Comparison of ENCODE assay signal across 1 cellular context in the genomic region with DNA sequence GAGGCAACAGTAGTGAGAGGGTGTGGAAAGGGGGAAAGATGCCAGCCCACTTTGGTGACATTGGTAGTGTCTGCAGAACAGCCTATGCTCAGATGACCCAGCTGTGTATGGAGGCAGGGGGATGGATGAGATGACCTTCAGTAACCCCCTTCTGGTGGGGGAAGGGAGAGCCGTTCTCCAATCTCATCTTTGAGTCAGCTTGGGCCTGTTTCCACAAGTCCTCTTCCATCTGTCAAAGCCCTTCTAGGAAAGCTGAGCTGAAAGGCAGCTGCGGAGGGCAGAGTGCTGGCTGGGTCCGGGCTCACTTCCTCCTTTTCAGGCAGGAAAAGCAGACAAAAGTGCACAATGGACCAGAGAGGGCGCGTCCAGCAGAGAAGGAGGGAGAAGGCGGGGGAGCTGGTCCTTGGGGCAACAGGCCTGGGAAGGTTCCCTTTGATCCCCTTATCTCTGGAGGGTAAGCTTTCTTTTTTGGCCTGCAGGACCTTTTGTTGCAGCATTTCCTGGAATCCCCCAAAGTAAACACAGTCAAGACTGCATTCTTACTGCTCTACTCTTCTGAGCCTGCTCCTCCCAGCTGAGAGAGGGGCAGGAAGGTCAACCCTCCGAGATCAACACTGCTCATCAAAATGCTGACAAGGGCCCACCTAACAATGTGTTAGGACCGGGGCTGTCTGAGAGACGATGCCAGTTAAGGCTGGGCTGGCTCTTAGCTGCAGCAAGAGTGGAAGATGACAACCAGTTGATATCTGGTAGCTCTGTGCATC.
TF ChIP-seq lines count a peak whose summit lies in the region.

No MANE protein-coding gene starts in this region.

TF ChIP-seq in HepG2, 621 proteins besides CTCF, POLR2A, EP300 and RAD21 (continued from another document and continues in another):
- TF ChIP-seq, protein P1, sequence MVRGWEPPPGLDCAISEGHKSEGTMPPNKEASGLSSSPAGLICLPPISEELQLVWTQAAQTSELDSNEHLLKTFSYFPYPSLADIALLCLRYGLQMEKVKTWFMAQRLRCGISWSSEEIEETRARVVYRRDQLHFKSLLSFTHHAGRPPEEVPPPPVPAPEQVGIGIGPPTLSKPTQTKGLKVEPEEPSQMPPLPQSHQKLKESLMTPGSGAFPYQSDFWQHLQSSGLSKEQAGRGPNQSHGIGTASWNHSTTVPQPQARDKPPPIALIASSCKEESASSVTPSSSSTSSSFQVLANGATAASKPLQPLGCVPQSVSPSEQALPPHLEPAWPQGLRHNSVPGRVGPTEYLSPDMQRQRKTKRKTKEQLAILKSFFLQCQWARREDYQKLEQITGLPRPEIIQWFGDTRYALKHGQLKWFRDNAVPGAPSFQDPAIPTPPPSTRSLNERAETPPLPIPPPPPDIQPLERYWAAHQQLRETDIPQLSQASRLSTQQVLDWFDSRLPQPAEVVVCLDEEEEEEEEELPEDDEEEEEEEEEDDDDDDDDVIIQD (CRISPR knock-in tag; IDR thresholded peaks at IDR 0.05; ENCODE audit: low read depth) = 0 out of 2 replicates have a peak, but pooled peaks have one; percentile 21
- TF ChIP-seq ZC3H4 (CRISPR knock-in tag; IDR thresholded peaks at IDR 0.05; ENCODE audit: borderline replicate concordance) = no peak
- TF ChIP-seq ZNF775 (CRISPR knock-in tag; IDR thresholded peaks at IDR 0.05; ENCODE audit: borderline replicate concordance) = no peak
- no peak for TF ChIP-seq ZNF546 (CRISPR knock-in tag; conservative IDR thresholded peaks at IDR 0.05)
- 0 out of 2 replicates have a peak, but pooled peaks have one; percentile 44 for TF ChIP-seq ZBTB38 (CRISPR knock-in tag; IDR thresholded peaks at IDR 0.05)
- TF ChIP-seq ZNF263 (CRISPR knock-in tag; IDR thresholded peaks at IDR 0.05) = peak; percentile 70
- peak; percentile 47; the same call in 1 of the 2 replicates for TF ChIP-seq ZFP37 (CRISPR knock-in tag; IDR thresholded peaks at IDR 0.05; ENCODE audit: borderline replicate concordance)
- peak; percentile 99 for TF ChIP-seq ZNF672 (CRISPR knock-in tag; IDR thresholded peaks at IDR 0.05)
- no peak for TF ChIP-seq ZNF24 (IDR thresholded peaks at IDR 0.05)
- TF ChIP-seq KDM5B (CRISPR knock-in tag; IDR thresholded peaks at IDR 0.05; ENCODE audit: borderline replicate concordance) = peak; percentile 7; the same call in 1 of the 2 replicates
- no peak for TF ChIP-seq U2AF2 (IDR thresholded peaks at IDR 0.05; ENCODE audit: low read depth, low read length)
- TF ChIP-seq CEBPB (IDR thresholded peaks at IDR 0.05; ENCODE audit: borderline replicate concordance, low read depth, low read length) = no peak
- TF ChIP-seq, protein P2, sequence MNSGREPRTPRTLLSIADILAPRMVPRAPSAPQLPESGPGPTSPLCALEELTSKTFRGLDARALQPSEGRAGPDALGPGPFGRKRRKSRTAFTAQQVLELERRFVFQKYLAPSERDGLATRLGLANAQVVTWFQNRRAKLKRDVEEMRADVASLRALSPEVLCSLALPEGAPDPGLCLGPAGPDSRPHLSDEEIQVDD (CRISPR knock-in tag; IDR thresholded peaks at IDR 0.05; ENCODE audit: borderline replicate concordance) = no peak
- TF ChIP-seq NR2C2 (CRISPR knock-in tag; IDR thresholded peaks at IDR 0.05; ENCODE audit: borderline replicate concordance) = 0 out of 2 replicates have a peak, but pooled peaks have one; percentile 43
- TF ChIP-seq CHD4 (IDR thresholded peaks at IDR 0.05; ENCODE audit: borderline replicate concordance, low read length) = no peak
- TF ChIP-seq, protein P3, sequence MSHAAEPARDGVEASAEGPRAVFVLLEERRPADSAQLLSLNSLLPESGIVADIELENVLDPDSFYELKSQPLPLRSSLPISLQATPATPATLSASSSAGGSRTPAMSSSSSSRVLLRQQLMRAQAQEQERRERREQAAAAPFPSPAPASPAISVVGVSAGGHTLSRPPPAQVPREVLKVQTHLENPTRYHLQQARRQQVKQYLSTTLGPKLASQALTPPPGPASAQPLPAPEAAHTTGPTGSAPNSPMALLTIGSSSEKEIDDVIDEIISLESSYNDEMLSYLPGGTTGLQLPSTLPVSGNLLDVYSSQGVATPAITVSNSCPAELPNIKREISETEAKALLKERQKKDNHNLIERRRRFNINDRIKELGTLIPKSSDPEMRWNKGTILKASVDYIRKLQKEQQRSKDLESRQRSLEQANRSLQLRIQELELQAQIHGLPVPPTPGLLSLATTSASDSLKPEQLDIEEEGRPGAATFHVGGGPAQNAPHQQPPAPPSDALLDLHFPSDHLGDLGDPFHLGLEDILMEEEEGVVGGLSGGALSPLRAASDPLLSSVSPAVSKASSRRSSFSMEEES (CRISPR knock-in tag; IDR thresholded peaks at IDR 0.05) = no peak; the same call in 1 of the 2 replicates
- TF ChIP-seq ZNF724P (CRISPR knock-in tag; IDR thresholded peaks at IDR 0.05; ENCODE audit: borderline replicate concordance) = no peak
- no peak for TF ChIP-seq PAX8 (CRISPR knock-in tag; IDR thresholded peaks at IDR 0.05; ENCODE audit: borderline replicate concordance)
- TF ChIP-seq MAZ (IDR thresholded peaks at IDR 0.05; ENCODE audit: borderline replicate concordance, low read depth, low read length) = no peak
- peak; percentile 60; the same call in 1 of the 2 replicates for TF ChIP-seq MAZ (CRISPR knock-in tag; IDR thresholded peaks at IDR 0.05; ENCODE audit: low read depth)
- TF ChIP-seq, protein P4, sequence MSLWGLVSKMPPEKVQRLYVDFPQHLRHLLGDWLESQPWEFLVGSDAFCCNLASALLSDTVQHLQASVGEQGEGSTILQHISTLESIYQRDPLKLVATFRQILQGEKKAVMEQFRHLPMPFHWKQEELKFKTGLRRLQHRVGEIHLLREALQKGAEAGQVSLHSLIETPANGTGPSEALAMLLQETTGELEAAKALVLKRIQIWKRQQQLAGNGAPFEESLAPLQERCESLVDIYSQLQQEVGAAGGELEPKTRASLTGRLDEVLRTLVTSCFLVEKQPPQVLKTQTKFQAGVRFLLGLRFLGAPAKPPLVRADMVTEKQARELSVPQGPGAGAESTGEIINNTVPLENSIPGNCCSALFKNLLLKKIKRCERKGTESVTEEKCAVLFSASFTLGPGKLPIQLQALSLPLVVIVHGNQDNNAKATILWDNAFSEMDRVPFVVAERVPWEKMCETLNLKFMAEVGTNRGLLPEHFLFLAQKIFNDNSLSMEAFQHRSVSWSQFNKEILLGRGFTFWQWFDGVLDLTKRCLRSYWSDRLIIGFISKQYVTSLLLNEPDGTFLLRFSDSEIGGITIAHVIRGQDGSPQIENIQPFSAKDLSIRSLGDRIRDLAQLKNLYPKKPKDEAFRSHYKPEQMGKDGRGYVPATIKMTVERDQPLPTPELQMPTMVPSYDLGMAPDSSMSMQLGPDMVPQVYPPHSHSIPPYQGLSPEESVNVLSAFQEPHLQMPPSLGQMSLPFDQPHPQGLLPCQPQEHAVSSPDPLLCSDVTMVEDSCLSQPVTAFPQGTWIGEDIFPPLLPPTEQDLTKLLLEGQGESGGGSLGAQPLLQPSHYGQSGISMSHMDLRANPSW (CRISPR knock-in tag; IDR thresholded peaks at IDR 0.05; ENCODE audit: borderline replicate concordance) = no peak
- TF ChIP-seq, protein P5, sequence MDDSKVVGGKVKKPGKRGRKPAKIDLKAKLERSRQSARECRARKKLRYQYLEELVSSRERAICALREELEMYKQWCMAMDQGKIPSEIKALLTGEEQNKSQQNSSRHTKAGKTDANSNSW (CRISPR knock-in tag; IDR thresholded peaks at IDR 0.05; ENCODE audit: borderline replicate concordance) = no peak
- no peak for TF ChIP-seq CAMTA2 (CRISPR knock-in tag; IDR thresholded peaks at IDR 0.05; ENCODE audit: borderline replicate concordance)
- TF ChIP-seq, protein P6, sequence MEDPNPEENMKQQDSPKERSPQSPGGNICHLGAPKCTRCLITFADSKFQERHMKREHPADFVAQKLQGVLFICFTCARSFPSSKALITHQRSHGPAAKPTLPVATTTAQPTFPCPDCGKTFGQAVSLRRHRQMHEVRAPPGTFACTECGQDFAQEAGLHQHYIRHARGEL (CRISPR knock-in tag; IDR thresholded peaks at IDR 0.05) = no peak
- TF ChIP-seq ZNF776 (CRISPR knock-in tag; IDR thresholded peaks at IDR 0.05) = no peak
- TF ChIP-seq ZNF569 (CRISPR knock-in tag; IDR thresholded peaks at IDR 0.05; ENCODE audit: borderline replicate concordance) = no peak
- peak; percentile 87; the same call in 1 of the 2 replicates for TF ChIP-seq ZNF232 (CRISPR knock-in tag; IDR thresholded peaks at IDR 0.05; ENCODE audit: borderline replicate concordance)
- no peak for TF ChIP-seq PAWR (CRISPR knock-in tag; IDR thresholded peaks at IDR 0.05; ENCODE audit: borderline replicate concordance)
- peak; percentile 61; the same call in 1 of the 2 replicates for TF ChIP-seq AKAP8 (CRISPR knock-in tag; IDR thresholded peaks at IDR 0.05)
- TF ChIP-seq CBX1 (IDR thresholded peaks at IDR 0.05; ENCODE audit: low read depth) = peak; percentile 41
- no peak for TF ChIP-seq ZFP82 (CRISPR knock-in tag; IDR thresholded peaks at IDR 0.05; ENCODE audit: borderline replicate concordance)
- TF ChIP-seq, protein P7, sequence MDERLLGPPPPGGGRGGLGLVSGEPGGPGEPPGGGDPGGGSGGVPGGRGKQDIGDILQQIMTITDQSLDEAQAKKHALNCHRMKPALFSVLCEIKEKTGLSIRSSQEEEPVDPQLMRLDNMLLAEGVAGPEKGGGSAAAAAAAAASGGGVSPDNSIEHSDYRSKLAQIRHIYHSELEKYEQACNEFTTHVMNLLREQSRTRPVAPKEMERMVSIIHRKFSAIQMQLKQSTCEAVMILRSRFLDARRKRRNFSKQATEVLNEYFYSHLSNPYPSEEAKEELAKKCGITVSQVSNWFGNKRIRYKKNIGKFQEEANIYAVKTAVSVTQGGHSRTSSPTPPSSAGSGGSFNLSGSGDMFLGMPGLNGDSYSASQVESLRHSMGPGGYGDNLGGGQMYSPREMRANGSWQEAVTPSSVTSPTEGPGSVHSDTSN (CRISPR knock-in tag; IDR thresholded peaks at IDR 0.05) = no peak
- TF ChIP-seq KLF16 (CRISPR knock-in tag; IDR thresholded peaks at IDR 0.05) = 0 out of 4 replicates have a peak, but pooled peaks of 1 of the 2 experiments have one; percentile 43
- 0 out of 2 replicates have a peak, but pooled peaks have one; percentile 39 for TF ChIP-seq MYC (CRISPR knock-in tag; IDR thresholded peaks at IDR 0.05; ENCODE audit: borderline replicate concordance)
- no peak for TF ChIP-seq ZBTB3 (CRISPR knock-in tag; IDR thresholded peaks at IDR 0.05; ENCODE audit: borderline replicate concordance, low read depth)
- TF ChIP-seq BORCS8-MEF2B (CRISPR knock-in tag; IDR thresholded peaks at IDR 0.05) = no peak
- no peak for TF ChIP-seq SP2 (CRISPR knock-in tag; IDR thresholded peaks at IDR 0.05)
- no peak for TF ChIP-seq ZNF251 (CRISPR knock-in tag; IDR thresholded peaks at IDR 0.05)
- TF ChIP-seq MEF2D (CRISPR knock-in tag; IDR thresholded peaks at IDR 0.05) = peak; percentile 89; the same call in 1 of the 2 replicates
- TF ChIP-seq, protein P8, sequence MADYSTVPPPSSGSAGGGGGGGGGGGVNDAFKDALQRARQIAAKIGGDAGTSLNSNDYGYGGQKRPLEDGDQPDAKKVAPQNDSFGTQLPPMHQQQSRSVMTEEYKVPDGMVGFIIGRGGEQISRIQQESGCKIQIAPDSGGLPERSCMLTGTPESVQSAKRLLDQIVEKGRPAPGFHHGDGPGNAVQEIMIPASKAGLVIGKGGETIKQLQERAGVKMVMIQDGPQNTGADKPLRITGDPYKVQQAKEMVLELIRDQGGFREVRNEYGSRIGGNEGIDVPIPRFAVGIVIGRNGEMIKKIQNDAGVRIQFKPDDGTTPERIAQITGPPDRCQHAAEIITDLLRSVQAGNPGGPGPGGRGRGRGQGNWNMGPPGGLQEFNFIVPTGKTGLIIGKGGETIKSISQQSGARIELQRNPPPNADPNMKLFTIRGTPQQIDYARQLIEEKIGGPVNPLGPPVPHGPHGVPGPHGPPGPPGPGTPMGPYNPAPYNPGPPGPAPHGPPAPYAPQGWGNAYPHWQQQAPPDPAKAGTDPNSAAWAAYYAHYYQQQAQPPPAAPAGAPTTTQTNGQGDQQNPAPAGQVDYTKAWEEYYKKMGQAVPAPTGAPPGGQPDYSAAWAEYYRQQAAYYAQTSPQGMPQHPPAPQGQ (CRISPR knock-in tag; IDR thresholded peaks at IDR 0.05; ENCODE audit: borderline replicate concordance) = no peak
- TF ChIP-seq SIX1 (CRISPR knock-in tag; IDR thresholded peaks at IDR 0.05; ENCODE audit: borderline replicate concordance) = peak; percentile 54; the same call in 1 of the 2 replicates
- TF ChIP-seq, protein P9, sequence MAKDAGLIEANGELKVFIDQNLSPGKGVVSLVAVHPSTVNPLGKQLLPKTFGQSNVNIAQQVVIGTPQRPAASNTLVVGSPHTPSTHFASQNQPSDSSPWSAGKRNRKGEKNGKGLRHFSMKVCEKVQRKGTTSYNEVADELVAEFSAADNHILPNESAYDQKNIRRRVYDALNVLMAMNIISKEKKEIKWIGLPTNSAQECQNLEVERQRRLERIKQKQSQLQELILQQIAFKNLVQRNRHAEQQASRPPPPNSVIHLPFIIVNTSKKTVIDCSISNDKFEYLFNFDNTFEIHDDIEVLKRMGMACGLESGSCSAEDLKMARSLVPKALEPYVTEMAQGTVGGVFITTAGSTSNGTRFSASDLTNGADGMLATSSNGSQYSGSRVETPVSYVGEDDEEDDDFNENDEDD (CRISPR knock-in tag; IDR thresholded peaks at IDR 0.05; ENCODE audit: borderline replicate concordance) = peak; percentile 44; the same call in 1 of the 2 replicates
- no peak for TF ChIP-seq CHCHD3 (CRISPR knock-in tag; IDR thresholded peaks at IDR 0.05)
- peak; percentile 38; the same call in 1 of the 2 replicates for TF ChIP-seq JUND (CRISPR knock-in tag; IDR thresholded peaks at IDR 0.05)
- no peak for TF ChIP-seq ZNF20 (CRISPR knock-in tag; IDR thresholded peaks at IDR 0.05)
- peak; percentile 90 for TF ChIP-seq RARA (CRISPR knock-in tag; IDR thresholded peaks at IDR 0.05)
